13 cellular contexts compared by ENCODE assay signal in the genomic region with DNA sequence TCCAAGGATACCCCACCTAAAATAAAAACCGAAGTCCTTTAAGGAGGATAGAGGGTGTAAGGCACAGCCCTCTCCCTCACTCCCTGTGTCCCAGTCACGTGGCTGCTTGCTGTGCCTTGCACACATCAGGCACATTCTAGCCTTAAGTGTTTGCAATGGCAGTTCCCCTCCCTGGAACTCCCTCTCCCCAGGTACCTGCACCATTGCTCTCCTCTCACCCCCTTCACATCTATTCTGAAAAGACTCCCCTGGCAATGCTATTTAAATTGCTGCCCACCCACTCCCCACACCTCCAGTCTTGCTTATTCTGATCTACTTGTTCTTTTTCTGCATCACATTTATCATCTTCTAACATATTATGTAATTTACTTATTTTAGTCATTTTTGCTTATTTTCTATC.
DNase-seq lines count a peak whose midpoint lies in the region; TF ChIP-seq lines count a peak whose summit lies in the region.
"Had no signal": no experiment of that assay in that cellular context is flagged by ENCODE, and none has a peak within 500 bp of the region (broad histone marks: within the 10 kb centered on the region; RNA-seq: fewer than 3 reads in every experiment).

No MANE protein-coding gene starts in this region.

- H3K23ac ChIP-seq in neuronal stem cell (ENCODE audit: low read depth, low read length, poor library complexity) = no peak overlapping the region

- 93 to 95% methylated on average over 2 of the region's 2 CpGs for WGBS in GM23248 (ENCODE audit: low coverage in 1 of 2, low lambda C conversion rate in 2 of 2, missing lambda C conversion rate in 2 of 2), 2 experiments
- no CpG with 5 or more reads among the region's 2 CpGs for WGBS in neuronal stem cell (ENCODE audit: extremely low coverage in 2 of 2, insufficient read length in 2 of 2, insufficient replicate concordance in 1 of 2), 2 donors
- WGBS in lower leg skin, 2 donors = 70 to 82% methylated on average over 2 of the region's 2 CpGs

- H3K4me1 ChIP-seq in GM23248 (ENCODE audit: insufficient read depth) = peaks cover 42% of the 10 kb centered on the region
- H3K4me1 ChIP-seq in adipocyte (ENCODE audit: control insufficient read depth, insufficient read depth, low read length) = peaks cover 62% of the 10 kb centered on the region
- H3K4me1 ChIP-seq in neuronal stem cell (ENCODE audit: control insufficient read depth in 2 of 2, insufficient read depth in 1 of 2, low read depth in 1 of 2, low read length in 2 of 2) = no peaks in the 10 kb centered on the region

- H2AK5ac ChIP-seq in neuronal stem cell (ENCODE audit: low read depth, low read length) = no peak overlapping the region

- H2BK5ac ChIP-seq in neuronal stem cell (ENCODE audit: low read length) = no peak overlapping the region

- H3K9me2 ChIP-seq in GM23248 (ENCODE audit: insufficient read depth) = no peaks in the 10 kb centered on the region

- H3K4me3 ChIP-seq in GM23248 (no peak overlapping the region), adipocyte (ENCODE audit: low read length) (no peak overlapping the region), dorsolateral prefrontal cortex (no peak overlapping the region), neuronal stem cell (ENCODE audit: low read length in 2 of 2) (no peak overlapping the region), lower leg skin (ENCODE audit: low read depth, poor library complexity, severe bottlenecking) (no peak overlapping the region)
- H3K4me3 ChIP-seq: BLaER1 had no signal

- H2BK15ac ChIP-seq in neuronal stem cell (ENCODE audit: low read length) = no peak overlapping the region

- no peak overlapping the region for H4K8ac ChIP-seq in neuronal stem cell (ENCODE audit: low read depth, low read length)

- H3K36me3 ChIP-seq in GM23248 (ENCODE audit: low read depth) = no peaks in the 10 kb centered on the region
- H3K36me3 ChIP-seq in adipocyte (ENCODE audit: control insufficient read depth, insufficient read depth, low read length, severe bottlenecking) = no peaks in the 10 kb centered on the region
- no peaks in the 10 kb centered on the region for H3K36me3 ChIP-seq in neuronal stem cell (replicated peaks in 1 of 2; ENCODE audit: control insufficient read depth in 2 of 2, insufficient read depth in 2 of 2, low read length in 2 of 2)
- H3K36me3 ChIP-seq: BLaER1 had no signal

- peak overlapping the region; percentile 85 for H3K14ac ChIP-seq in neuronal stem cell (ENCODE audit: low read length)

- no peak overlapping the region for H2BK120ac ChIP-seq in neuronal stem cell (ENCODE audit: low read depth, low read length)

- intact Hi-C loops in dorsolateral prefrontal cortex (cut with DNase I) = no loop called here
- intact Hi-C loops in lower leg skin (cut with DNase I; ENCODE audit: low total_unique reads) = no loop called here

- H2AFZ ChIP-seq in GM23248 = no peak overlapping the region
- H2AFZ ChIP-seq in neuronal stem cell (ENCODE audit: low read length) = no peak overlapping the region

- H3K9me3 ChIP-seq in GM23248 (ENCODE audit: low read depth) (no peaks in the 10 kb centered on the region), adipocyte (ENCODE audit: control insufficient read depth, low read length) (peaks cover 5% of the 10 kb centered on the region), neuronal stem cell (replicated peaks in 1 of 2; ENCODE audit: control insufficient read depth in 2 of 2, insufficient read depth in 1 of 2, low read depth in 1 of 2, low read length in 2 of 2) (peaks cover 0 to 1% of the 10 kb centered on the region in 2 donors)

- H4K91ac ChIP-seq in neuronal stem cell (ENCODE audit: low read depth, low read length, poor library complexity) = no peak overlapping the region

- H3K27ac ChIP-seq in GM23248 (peak overlapping the region; percentile 68), dorsolateral prefrontal cortex (peak overlapping the region in 48 of 59 donors; percentile 3 to 90 (median 74)), neuronal stem cell (replicated peaks; ENCODE audit: low read length) (no peak overlapping the region)
- H3K27ac ChIP-seq: BLaER1 had no signal

- no peak overlapping the region for H2BK12ac ChIP-seq in neuronal stem cell (ENCODE audit: low read length)

- H3K79me1 ChIP-seq in neuronal stem cell (ENCODE audit: low read depth, low read length) = no peaks in the 10 kb centered on the region

- peaks cover 23% of the 10 kb centered on the region for H3F3A ChIP-seq in GM23248 (ENCODE audit: insufficient read depth)

- DNase-seq in GM23248 (no peak), adipocyte (ENCODE audit: low read depth) (no peak), dorsolateral prefrontal cortex (peak in 2 of 10 donors; percentile 31 to 46), neuronal stem cell (ENCODE audit: low spot score) (no peak), lower leg skin (ENCODE audit: low spot score in 2 of 2) (no peak), NCI-H2171 (lab: John Stamatoyannopoulos, UW) (no peak), retina (no peak), NCI-H2227 (lab: John Stamatoyannopoulos, UW; ENCODE audit: unreplicated experiment) (no peak)
- DNase-seq: 8988T; AML-193; CD8-positive, alpha-beta memory T cell; H7 had no signal

- no peaks in the 10 kb centered on the region for H4K20me1 ChIP-seq in GM23248 (ENCODE audit: insufficient read depth)
- H4K20me1 ChIP-seq: BLaER1 had no signal

- no peak overlapping the region for H3K4ac ChIP-seq in neuronal stem cell (ENCODE audit: low read length)

- TF ChIP-seq CTCF in dorsolateral prefrontal cortex (IDR thresholded peaks at IDR 0.05 in 54 of 56, conservative IDR thresholded peaks at IDR 0.05 in 2 of 56; ENCODE audit: low read depth in 1 of 56, partially characterized antibody in 56 of 56) (no peak), lower leg skin (IDR thresholded peaks at IDR 0.05) (no peak)

- no peaks in the 10 kb centered on the region for H3K79me2 ChIP-seq in GM23248 (ENCODE audit: insufficient read depth)

- no peaks in the 10 kb centered on the region for H3K27me3 ChIP-seq in GM23248 (replicated peaks; ENCODE audit: insufficient read depth)
- no peaks in the 10 kb centered on the region for H3K27me3 ChIP-seq in adipocyte (replicated peaks; ENCODE audit: control insufficient read depth, insufficient read depth, low read length)
- H3K27me3 ChIP-seq in dorsolateral prefrontal cortex = peaks cover 0 to 5% (median 0%) of the 10 kb centered on the region in 45 donors
- H3K27me3 ChIP-seq in neuronal stem cell (ENCODE audit: control insufficient read depth in 3 of 3, insufficient read depth in 3 of 3, low read depth in 1 of 3, low read length in 3 of 3) = no peaks in the 10 kb centered on the region
- H3K27me3 ChIP-seq: BLaER1 had no signal

- H3K4me2 ChIP-seq in GM23248 (ENCODE audit: unreplicated experiment) (peak overlapping the region; percentile 8), neuronal stem cell (ENCODE audit: insufficient read depth, low read length, poor library complexity, severe bottlenecking) (no peak overlapping the region)
- H3K4me2 ChIP-seq: BLaER1 had no signal

- no peak for TF ChIP-seq POLR2A in lower leg skin (IDR thresholded peaks at IDR 0.05)

- in situ Hi-C loops in GM23248 (cut with MboI) = no loop called here

- H3K9ac ChIP-seq in GM23248 = 0 out of 2 replicates have a peak overlapping the region, but pooled peaks have one; percentile 19
- H3K9ac ChIP-seq in adipocyte (ENCODE audit: low read length) = peak overlapping the region; percentile 83
- H3K9ac ChIP-seq in neuronal stem cell (ENCODE audit: low read depth, low read length, poor library complexity) = no peak overlapping the region
- H3K9ac ChIP-seq: BLaER1 had no signal

- H3K18ac ChIP-seq in neuronal stem cell (ENCODE audit: low read length) = no peak overlapping the region
